ENCODE assay signal across 7 cellular contexts in genomic region chr3:48741226-48741625, GRCh38. TPM values are rescaled to one million over a fixed set of nuclear protein-coding genes. Genes with fewer than 3 reads are reported as not detected.
DNase-seq lines count a peak whose midpoint lies in the region; ATAC-seq and TF ChIP-seq lines count a peak whose summit lies in the region.
"Not testable (repeated sequence)": the region's sequence is repeated elsewhere in the genome, so short reads cannot be mapped to it uniquely, and the experiment has no call there.

No MANE protein-coding gene starts in this region.

- not testable (repeated sequence) for H3K9ac ChIP-seq in mucosa of rectum (ENCODE audit: low read depth in 1 of 2, low read length in 2 of 2)

- not testable (repeated sequence) for H3K4me3 ChIP-seq in Peyer's patch; heart right ventricle; mucosa of rectum (ENCODE audit: low read length in 2 of 2); gastrocnemius medialis; suprapubic skin

- H3K27me3 ChIP-seq in Peyer's patch; heart right ventricle; mucosa of rectum (ENCODE audit: control insufficient read depth in 2 of 2, insufficient read depth in 2 of 2, low read length in 2 of 2); gastrocnemius medialis; suprapubic skin: not testable (repeated sequence)

- in situ Hi-C loops in gastrocnemius medialis (cut with MboI; ENCODE audit: low sequenced_read_pairs in 4 of 4): not testable (repeated sequence)

- DNase-seq in Peyer's patch; heart right ventricle; gastrocnemius medialis; suprapubic skin (ENCODE audit: low spot score in 2 of 2): not testable (repeated sequence)

- H3K27ac ChIP-seq in Peyer's patch: peak overlapping the region; percentile 57 to 90 (median 70)
- H3K27ac ChIP-seq in angular gyrus (ENCODE audit: low read depth, low read length): peak overlapping the region; percentile 96
- H3K27ac ChIP-seq in cingulate gyrus (ENCODE audit: low read depth, low read length): peak overlapping the region; percentile 96
- peak overlapping the region in 8 of 10 donors; percentile 5 to 92 (median 84) for H3K27ac ChIP-seq in heart right ventricle
- H3K27ac ChIP-seq in mucosa of rectum (ENCODE audit: low read depth in 2 of 2, low read length in 2 of 2): peak overlapping the region; percentile 76 to 91
- H3K27ac ChIP-seq in gastrocnemius medialis: peak overlapping the region; percentile 74 to 89 (median 78)
- peak overlapping the region; percentile 71 for H3K27ac ChIP-seq in suprapubic skin

- H3K4me1 ChIP-seq in Peyer's patch (peaks cover 6 to 55% (median 12%) of the 10 kb centered on the region in 4 donors), heart right ventricle (peaks cover 28 to 55% (median 48%) of the 10 kb centered on the region in 9 donors), mucosa of rectum (ENCODE audit: control insufficient read depth in 2 of 2, insufficient read depth in 2 of 2, low read length in 2 of 2) (peaks cover 35 to 38% of the 10 kb centered on the region in 2 donors), gastrocnemius medialis (peaks cover 33 to 53% of the 10 kb centered on the region in 2 donors), suprapubic skin (peaks cover 39% of the 10 kb centered on the region)

- not testable (repeated sequence) for TF ChIP-seq POLR2A in Peyer's patch (IDR thresholded peaks at IDR 0.05); gastrocnemius medialis (IDR thresholded peaks at IDR 0.05); suprapubic skin (IDR thresholded peaks at IDR 0.05)

- ATAC-seq in heart right ventricle, gastrocnemius medialis: not testable (repeated sequence)

- intact Hi-C loops in heart right ventricle (cut with DNase I) (loop anchor here in 1 of 10 donors (2.0 kb wide), 2 partner anchors 56 to 106 kb away; partner anchors contain the start of genes NCKIPSD and PRKAR2A), gastrocnemius medialis (cut with DNase I; ENCODE audit: low total_unique reads) (loop anchor here (2.0 kb wide), 1 partner anchor 56 kb away; the partner anchor contains the start of gene NCKIPSD)

- not testable (repeated sequence) for H3K9me3 ChIP-seq in Peyer's patch; heart right ventricle; mucosa of rectum (ENCODE audit: control insufficient read depth in 2 of 2, low read length in 2 of 2); gastrocnemius medialis; suprapubic skin

- not testable (repeated sequence) for TF ChIP-seq EP300 in suprapubic skin (IDR thresholded peaks at IDR 0.05)

- WGBS in heart right ventricle, 2 donors: 96 to 99% methylated on average over 10 of the region's 10 CpGs
- WGBS in suprapubic skin: 63% methylated on average over 10 of the region's 10 CpGs

- not testable (repeated sequence) for TF ChIP-seq CTCF in Peyer's patch (IDR thresholded peaks at IDR 0.05); heart right ventricle (IDR thresholded peaks at IDR 0.05); gastrocnemius medialis (IDR thresholded peaks at IDR 0.05 in 4 of 5, conservative IDR thresholded peaks at IDR 0.05 in 1 of 5); suprapubic skin (IDR thresholded peaks at IDR 0.05)

- H3K36me3 ChIP-seq in Peyer's patch; heart right ventricle; mucosa of rectum (ENCODE audit: control insufficient read depth in 2 of 2, insufficient read depth in 2 of 2, low read length in 2 of 2); gastrocnemius medialis; suprapubic skin: not testable (repeated sequence)

RNA-seq across cellular contexts. Expression of gene IP6K2, which starts 24.2 kb away (rescaled TPM):
- total RNA-seq in Peyer's patch (100 to 1,000 TPM in 3 of 4 donors, 10 to 100 TPM in 1; 97.6 to 211 (median 163) TPM), heart right ventricle (10 to 100 TPM; 16.7 to 28.9 (median 19.5) TPM), gastrocnemius medialis (10 to 100 TPM; 16.9 to 31.8 (median 22.0) TPM), suprapubic skin (100 to 1,000 TPM; 169 to 269 (median 246) TPM)
- 10 to 100 TPM; 40.4 to 81.7 TPM for polyA plus RNA-seq in heart right ventricle

RNA-seq across cellular contexts. Expression of gene NCKIPSD, which starts 55.5 kb away (rescaled TPM):
- total RNA-seq in Peyer's patch: 10 to 100 TPM; 35.7 to 66.8 (median 64.4) TPM
- total RNA-seq in heart right ventricle: 10 to 100 TPM in 9 of 10 donors, 1 to 10 TPM in 1; 9.4 to 21.1 (median 15.1) TPM
- polyA plus RNA-seq in heart right ventricle: 10 to 100 TPM; 13.0 to 14.3 TPM
- 10 to 100 TPM; 13.2 to 33.1 (median 19.4) TPM for total RNA-seq in gastrocnemius medialis
- total RNA-seq in suprapubic skin: 10 to 100 TPM; 34.8 to 59.2 (median 44.9) TPM
